ENCODE assay signal across 20 cellular contexts in genomic region chr12:71585218-71585617, GRCh38.
"Had no signal": no experiment of that assay in that cellular context is flagged by ENCODE, and none has a peak within 500 bp of the region (broad histone marks: within the 10 kb centered on the region; RNA-seq: fewer than 3 reads in every experiment).

No MANE protein-coding gene starts in this region.

- H3K27ac Mint-ChIP-seq: memory B cell; naive thymus-derived CD4-positive, alpha-beta T cell had no signal

- H3K4me3 ChIP-seq: coronary artery, dorsolateral prefrontal cortex, esophagus muscularis mucosa, gastrocnemius medialis, heart right ventricle, left lung, lower lobe of right lung had no signal

- H3K4me1 ChIP-seq: esophagus muscularis mucosa, gastrocnemius medialis, heart right ventricle, left lung, lower lobe of right lung had no signal

- DNase-seq: dermis blood vessel endothelial cell; dorsolateral prefrontal cortex; effector CD4-positive, alpha-beta T cell; effector memory CD4-positive, alpha-beta T cell; foreskin melanocyte; gastrocnemius medialis; glutamatergic neuron; head of caudate nucleus; heart right ventricle; hippocampal formation; left cardiac atrium; left lung; left ventricle myocardium superior; lower lobe of right lung; mesendoderm; midbrain; naive thymus-derived CD4-positive, alpha-beta T cell had no signal

- H3K27ac ChIP-seq: coronary artery, dorsolateral prefrontal cortex, esophagus muscularis mucosa, gastrocnemius medialis, heart right ventricle, left lung, lower lobe of right lung had no signal

- ATAC-seq: gastrocnemius medialis; heart right ventricle; left cardiac atrium; left lung; left ventricle myocardium superior; lower lobe of right lung; naive thymus-derived CD4-positive, alpha-beta T cell had no signal

- H3K36me3 ChIP-seq: esophagus muscularis mucosa, heart right ventricle, left lung, lower lobe of right lung had no signal

- H3K4me1 Mint-ChIP-seq: memory B cell had no signal

- H3K27me3 ChIP-seq: esophagus muscularis mucosa, gastrocnemius medialis, left lung had no signal

- H3K9me3 ChIP-seq: esophagus muscularis mucosa, gastrocnemius medialis, heart right ventricle, left lung, lower lobe of right lung had no signal

- H3K36me3 Mint-ChIP-seq: memory B cell; naive thymus-derived CD4-positive, alpha-beta T cell had no signal

- H3K4me3 Mint-ChIP-seq: memory B cell; naive thymus-derived CD4-positive, alpha-beta T cell had no signal

- H3K9me3 Mint-ChIP-seq: memory B cell; naive thymus-derived CD4-positive, alpha-beta T cell had no signal
